17 cellular contexts compared by ENCODE assay signal in genomic region chr9:131001021-131001420, GRCh38. TPM values are rescaled to one million over a fixed set of nuclear protein-coding genes. Genes with fewer than 3 reads are reported as not detected.
"Had no signal": no experiment of that assay in that cellular context is flagged by ENCODE, and none has a peak within 500 bp of the region (broad histone marks: within the 10 kb centered on the region; RNA-seq: fewer than 3 reads in every experiment).

No MANE protein-coding gene starts in this region.

- ATAC-seq: foreskin keratinocyte, gastroesophageal sphincter, heart left ventricle, left cardiac atrium, left lung, left ventricle myocardium superior, lower lobe of right lung, mucosa of descending colon had no signal

- H3K4me3 ChIP-seq: coronary artery, dorsolateral prefrontal cortex, esophagus muscularis mucosa, gastroesophageal sphincter, heart left ventricle, hepatocyte, left lung, lower lobe of right lung, mucosa of descending colon had no signal

- H3K27ac ChIP-seq: coronary artery, dorsolateral prefrontal cortex, esophagus muscularis mucosa, foreskin keratinocyte, gastroesophageal sphincter, heart left ventricle, hepatocyte, left lung, lower lobe of right lung had no signal

- H3K4me1 ChIP-seq: foreskin keratinocyte, left lung, lower lobe of right lung had no signal

- H2AFZ ChIP-seq: hepatocyte had no signal

- H3K79me2 ChIP-seq: hepatocyte had no signal

- DNase-seq: dermis blood vessel endothelial cell; dorsolateral prefrontal cortex; effector CD8-positive, alpha-beta T cell; foreskin keratinocyte; hypothalamus; immature natural killer cell; left cardiac atrium; left lung; left ventricle myocardium superior; lower lobe of right lung; mesenchymal stem cell had no signal

- H3K4me2 ChIP-seq: hepatocyte had no signal

- H3K36me3 ChIP-seq: esophagus muscularis mucosa, gastroesophageal sphincter, heart left ventricle, left lung, lower lobe of right lung had no signal

- H3K9me3 ChIP-seq: esophagus muscularis mucosa, gastroesophageal sphincter, heart left ventricle, left lung, lower lobe of right lung, mucosa of descending colon had no signal

RNA-seq across cellular contexts. Expression of gene LAMC3, which starts 8.0 kb away (rescaled TPM):
- total RNA-seq: foreskin keratinocyte had no signal
